In genomic region chr4:121192500-121192899, GRCh38 we compare ENCODE assay signal across 2 cellular contexts.
A peak's percentile ranks its signal among the peaks of the same experiment; 100 is the strongest.
TF ChIP-seq lines count a peak whose summit lies in the region.

No MANE protein-coding gene starts in this region.

TF ChIP-seq in K562, 482 proteins besides CTCF, POLR2A, EP300 and RAD21:
- TF ChIP-seq SMC3 (conservative IDR thresholded peaks at IDR 0.05; ENCODE audit: insufficient read depth, low read depth, low read length) (peak; percentile 31; the same call in 1 of the 2 replicates), NKRF (IDR thresholded peaks at IDR 0.05; ENCODE audit: borderline replicate concordance) (no peak)
TF ChIP-seq in K562: peak in this region for 1.

TF ChIP-seq in HepG2, 621 proteins besides CTCF, POLR2A, EP300 and RAD21:
- no peak for TF ChIP-seq ZFP82 (CRISPR knock-in tag; IDR thresholded peaks at IDR 0.05; ENCODE audit: borderline replicate concordance)
- TF ChIP-seq SRSF1 (optimal IDR thresholded peaks at IDR 0.05; ENCODE audit: low read depth, low read length) = no peak
- no peak for TF ChIP-seq WIZ (CRISPR knock-in tag; IDR thresholded peaks at IDR 0.05)
- no peak for TF ChIP-seq ZKSCAN5 (CRISPR knock-in tag; IDR thresholded peaks at IDR 0.05)
- TF ChIP-seq GTF2F1 (IDR thresholded peaks at IDR 0.05; ENCODE audit: low read length) = no peak
- TF ChIP-seq PAX8 (CRISPR knock-in tag; IDR thresholded peaks at IDR 0.05; ENCODE audit: borderline replicate concordance) = no peak
- TF ChIP-seq STAG1 (CRISPR knock-in tag; IDR thresholded peaks at IDR 0.05) = peak; percentile 76
- TF ChIP-seq NFKBIZ (CRISPR knock-in tag; IDR thresholded peaks at IDR 0.05) = no peak
- TF ChIP-seq SMC3 (IDR thresholded peaks at IDR 0.05; ENCODE audit: low read length) = 0 out of 2 replicates have a peak, but pooled peaks have one; percentile 7
- no peak for TF ChIP-seq POLR2G (IDR thresholded peaks at IDR 0.05; ENCODE audit: low read depth, low read length)
- no peak for TF ChIP-seq TBL1XR1 (IDR thresholded peaks at IDR 0.05; ENCODE audit: borderline replicate concordance, low read length, partially characterized antibody)
- TF ChIP-seq, protein P1, sequence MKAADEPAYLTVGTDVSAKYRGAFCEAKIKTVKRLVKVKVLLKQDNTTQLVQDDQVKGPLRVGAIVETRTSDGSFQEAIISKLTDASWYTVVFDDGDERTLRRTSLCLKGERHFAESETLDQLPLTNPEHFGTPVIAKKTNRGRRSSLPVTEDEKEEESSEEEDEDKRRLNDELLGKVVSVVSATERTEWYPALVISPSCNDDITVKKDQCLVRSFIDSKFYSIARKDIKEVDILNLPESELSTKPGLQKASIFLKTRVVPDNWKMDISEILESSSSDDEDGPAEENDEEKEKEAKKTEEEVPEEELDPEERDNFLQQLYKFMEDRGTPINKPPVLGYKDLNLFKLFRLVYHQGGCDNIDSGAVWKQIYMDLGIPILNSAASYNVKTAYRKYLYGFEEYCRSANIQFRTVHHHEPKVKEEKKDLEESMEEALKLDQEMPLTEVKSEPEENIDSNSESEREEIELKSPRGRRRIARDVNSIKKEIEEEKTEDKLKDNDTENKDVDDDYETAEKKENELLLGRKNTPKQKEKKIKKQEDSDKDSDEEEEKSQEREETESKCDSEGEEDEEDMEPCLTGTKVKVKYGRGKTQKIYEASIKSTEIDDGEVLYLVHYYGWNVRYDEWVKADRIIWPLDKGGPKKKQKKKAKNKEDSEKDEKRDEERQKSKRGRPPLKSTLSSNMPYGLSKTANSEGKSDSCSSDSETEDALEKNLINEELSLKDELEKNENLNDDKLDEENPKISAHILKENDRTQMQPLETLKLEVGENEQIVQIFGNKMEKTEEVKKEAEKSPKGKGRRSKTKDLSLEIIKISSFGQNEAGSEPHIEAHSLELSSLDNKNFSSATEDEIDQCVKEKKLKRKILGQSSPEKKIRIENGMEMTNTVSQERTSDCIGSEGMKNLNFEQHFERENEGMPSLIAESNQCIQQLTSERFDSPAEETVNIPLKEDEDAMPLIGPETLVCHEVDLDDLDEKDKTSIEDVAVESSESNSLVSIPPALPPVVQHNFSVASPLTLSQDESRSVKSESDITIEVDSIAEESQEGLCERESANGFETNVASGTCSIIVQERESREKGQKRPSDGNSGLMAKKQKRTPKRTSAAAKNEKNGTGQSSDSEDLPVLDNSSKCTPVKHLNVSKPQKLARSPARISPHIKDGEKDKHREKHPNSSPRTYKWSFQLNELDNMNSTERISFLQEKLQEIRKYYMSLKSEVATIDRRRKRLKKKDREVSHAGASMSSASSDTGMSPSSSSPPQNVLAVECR (CRISPR knock-in tag; IDR thresholded peaks at IDR 0.05; ENCODE audit: borderline replicate concordance) = no peak
- TF ChIP-seq, protein P2, sequence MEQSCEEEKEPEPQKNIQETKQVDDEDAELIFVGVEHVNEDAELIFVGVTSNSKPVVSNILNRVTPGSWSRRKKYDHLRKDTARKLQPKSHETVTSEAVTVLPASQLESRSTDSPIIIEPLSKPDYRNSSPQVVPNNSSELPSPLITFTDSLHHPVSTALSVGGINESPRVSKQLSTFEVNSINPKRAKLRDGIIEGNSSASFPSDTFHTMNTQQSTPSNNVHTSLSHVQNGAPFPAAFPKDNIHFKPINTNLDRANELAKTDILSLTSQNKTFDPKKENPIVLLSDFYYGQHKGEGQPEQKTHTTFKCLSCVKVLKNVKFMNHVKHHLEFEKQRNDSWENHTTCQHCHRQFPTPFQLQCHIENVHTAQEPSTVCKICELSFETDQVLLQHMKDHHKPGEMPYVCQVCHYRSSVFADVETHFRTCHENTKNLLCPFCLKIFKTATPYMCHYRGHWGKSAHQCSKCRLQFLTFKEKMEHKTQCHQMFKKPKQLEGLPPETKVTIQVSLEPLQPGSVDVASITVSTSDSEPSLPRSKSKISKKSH (CRISPR knock-in tag; IDR thresholded peaks at IDR 0.05; ENCODE audit: borderline replicate concordance) = no peak
- no peak for TF ChIP-seq TOE1 (CRISPR knock-in tag; IDR thresholded peaks at IDR 0.05)
- TF ChIP-seq DNMT1 (CRISPR knock-in tag; IDR thresholded peaks at IDR 0.05) = no peak
- TF ChIP-seq ATF7-NPFF (CRISPR knock-in tag; IDR thresholded peaks at IDR 0.05; ENCODE audit: low read depth) = no peak
- TF ChIP-seq ZNF619 (CRISPR knock-in tag; IDR thresholded peaks at IDR 0.05) = no peak
- no peak for TF ChIP-seq FOXA3 (CRISPR knock-in tag; IDR thresholded peaks at IDR 0.05)
- TF ChIP-seq, protein P3, sequence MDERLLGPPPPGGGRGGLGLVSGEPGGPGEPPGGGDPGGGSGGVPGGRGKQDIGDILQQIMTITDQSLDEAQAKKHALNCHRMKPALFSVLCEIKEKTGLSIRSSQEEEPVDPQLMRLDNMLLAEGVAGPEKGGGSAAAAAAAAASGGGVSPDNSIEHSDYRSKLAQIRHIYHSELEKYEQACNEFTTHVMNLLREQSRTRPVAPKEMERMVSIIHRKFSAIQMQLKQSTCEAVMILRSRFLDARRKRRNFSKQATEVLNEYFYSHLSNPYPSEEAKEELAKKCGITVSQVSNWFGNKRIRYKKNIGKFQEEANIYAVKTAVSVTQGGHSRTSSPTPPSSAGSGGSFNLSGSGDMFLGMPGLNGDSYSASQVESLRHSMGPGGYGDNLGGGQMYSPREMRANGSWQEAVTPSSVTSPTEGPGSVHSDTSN (CRISPR knock-in tag; IDR thresholded peaks at IDR 0.05) = no peak
- no peak for TF ChIP-seq HDAC6 (IDR thresholded peaks at IDR 0.05; ENCODE audit: low read depth, low read length)
- TF ChIP-seq ZNF879 (CRISPR knock-in tag; IDR thresholded peaks at IDR 0.05) = no peak
- TF ChIP-seq MIXL1 (CRISPR knock-in tag; IDR thresholded peaks at IDR 0.05) = 0 out of 2 replicates have a peak, but pooled peaks have one; percentile 22
- TF ChIP-seq ISL2 (CRISPR knock-in tag; IDR thresholded peaks at IDR 0.05) = no peak
- TF ChIP-seq, protein P4, sequence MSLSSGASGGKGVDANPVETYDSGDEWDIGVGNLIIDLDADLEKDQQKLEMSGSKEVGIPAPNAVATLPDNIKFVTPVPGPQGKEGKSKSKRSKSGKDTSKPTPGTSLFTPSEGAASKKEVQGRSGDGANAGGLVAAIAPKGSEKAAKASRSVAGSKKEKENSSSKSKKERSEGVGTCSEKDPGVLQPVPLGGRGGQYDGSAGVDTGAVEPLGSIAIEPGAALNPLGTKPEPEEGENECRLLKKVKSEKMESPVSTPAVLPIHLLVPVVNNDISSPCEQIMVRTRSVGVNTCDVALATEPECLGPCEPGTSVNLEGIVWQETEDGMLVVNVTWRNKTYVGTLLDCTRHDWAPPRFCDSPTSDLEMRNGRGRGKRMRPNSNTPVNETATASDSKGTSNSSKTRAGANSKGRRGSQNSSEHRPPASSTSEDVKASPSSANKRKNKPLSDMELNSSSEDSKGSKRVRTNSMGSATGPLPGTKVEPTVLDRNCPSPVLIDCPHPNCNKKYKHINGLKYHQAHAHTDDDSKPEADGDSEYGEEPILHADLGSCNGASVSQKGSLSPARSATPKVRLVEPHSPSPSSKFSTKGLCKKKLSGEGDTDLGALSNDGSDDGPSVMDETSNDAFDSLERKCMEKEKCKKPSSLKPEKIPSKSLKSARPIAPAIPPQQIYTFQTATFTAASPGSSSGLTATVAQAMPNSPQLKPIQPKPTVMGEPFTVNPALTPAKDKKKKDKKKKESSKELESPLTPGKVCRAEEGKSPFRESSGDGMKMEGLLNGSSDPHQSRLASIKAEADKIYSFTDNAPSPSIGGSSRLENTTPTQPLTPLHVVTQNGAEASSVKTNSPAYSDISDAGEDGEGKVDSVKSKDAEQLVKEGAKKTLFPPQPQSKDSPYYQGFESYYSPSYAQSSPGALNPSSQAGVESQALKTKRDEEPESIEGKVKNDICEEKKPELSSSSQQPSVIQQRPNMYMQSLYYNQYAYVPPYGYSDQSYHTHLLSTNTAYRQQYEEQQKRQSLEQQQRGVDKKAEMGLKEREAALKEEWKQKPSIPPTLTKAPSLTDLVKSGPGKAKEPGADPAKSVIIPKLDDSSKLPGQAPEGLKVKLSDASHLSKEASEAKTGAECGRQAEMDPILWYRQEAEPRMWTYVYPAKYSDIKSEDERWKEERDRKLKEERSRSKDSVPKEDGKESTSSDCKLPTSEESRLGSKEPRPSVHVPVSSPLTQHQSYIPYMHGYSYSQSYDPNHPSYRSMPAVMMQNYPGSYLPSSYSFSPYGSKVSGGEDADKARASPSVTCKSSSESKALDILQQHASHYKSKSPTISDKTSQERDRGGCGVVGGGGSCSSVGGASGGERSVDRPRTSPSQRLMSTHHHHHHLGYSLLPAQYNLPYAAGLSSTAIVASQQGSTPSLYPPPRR (CRISPR knock-in tag; IDR thresholded peaks at IDR 0.05; ENCODE audit: borderline replicate concordance) = no peak
TF ChIP-seq in HepG2: peak in this region for 3.
